In genomic region chr7:44018857-44019807, GRCh38 we compare ENCODE assay signal across 2 cellular contexts.
TF ChIP-seq lines count a peak whose summit lies in the region.
"Not testable (repeated sequence)": the region's sequence is repeated elsewhere in the genome, so short reads cannot be mapped to it uniquely, and the experiment has no call there.

No MANE protein-coding gene starts in this region.

TF ChIP-seq in A549, 52 proteins besides CTCF, POLR2A, EP300 and RAD21:
- TF ChIP-seq JUN (IDR thresholded peaks at IDR 0.05) (peak; percentile 62 to 86; a peak in 4 of 5 replicates), KDM5A (IDR thresholded peaks at IDR 0.05) (peak; percentile 72), FOSL2 (CRISPR knock-in tag; IDR thresholded peaks at IDR 0.05) (peak; percentile 33; the same call in 1 of the 2 replicates), MAX (IDR thresholded peaks at IDR 0.05) (peak; percentile 79), SMC3 (IDR thresholded peaks at IDR 0.05) (0 out of 3 replicates have a peak, but pooled peaks have one; percentile 12), PHF8 (IDR thresholded peaks at IDR 0.05; ENCODE audit: borderline replicate concordance, low read depth) (peak; percentile 94; the same call in 1 of the 2 replicates), BCL3 (IDR thresholded peaks at IDR 0.05) (peak; percentile 35; the same call in 1 of the 3 replicates)
- TF ChIP-seq, protein P1, sequence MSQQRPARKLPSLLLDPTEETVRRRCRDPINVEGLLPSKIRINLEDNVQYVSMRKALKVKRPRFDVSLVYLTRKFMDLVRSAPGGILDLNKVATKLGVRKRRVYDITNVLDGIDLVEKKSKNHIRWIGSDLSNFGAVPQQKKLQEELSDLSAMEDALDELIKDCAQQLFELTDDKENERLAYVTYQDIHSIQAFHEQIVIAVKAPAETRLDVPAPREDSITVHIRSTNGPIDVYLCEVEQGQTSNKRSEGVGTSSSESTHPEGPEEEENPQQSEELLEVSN (IDR thresholded peaks at IDR 0.05; ENCODE audit: borderline replicate concordance, low read depth) = peak; percentile 55; the same call in 1 of the 2 replicates
- TF ChIP-seq FOSL2 (IDR thresholded peaks at IDR 0.05) = not testable (repeated sequence)

TF ChIP-seq in K562, 482 proteins besides CTCF, POLR2A, EP300 and RAD21 (continues in another document):
- TF ChIP-seq ELF2 (CRISPR knock-in tag; IDR thresholded peaks at IDR 0.05) = peak; percentile 88
- TF ChIP-seq NFIC (IDR thresholded peaks at IDR 0.05) = peak; percentile 27; the same call in 1 of the 2 replicates
- TF ChIP-seq ESRRA (IDR thresholded peaks at IDR 0.05; ENCODE audit: borderline replicate concordance, low read depth) = peak; percentile 65; the same call in 1 of the 2 replicates
- TF ChIP-seq, protein P2, sequence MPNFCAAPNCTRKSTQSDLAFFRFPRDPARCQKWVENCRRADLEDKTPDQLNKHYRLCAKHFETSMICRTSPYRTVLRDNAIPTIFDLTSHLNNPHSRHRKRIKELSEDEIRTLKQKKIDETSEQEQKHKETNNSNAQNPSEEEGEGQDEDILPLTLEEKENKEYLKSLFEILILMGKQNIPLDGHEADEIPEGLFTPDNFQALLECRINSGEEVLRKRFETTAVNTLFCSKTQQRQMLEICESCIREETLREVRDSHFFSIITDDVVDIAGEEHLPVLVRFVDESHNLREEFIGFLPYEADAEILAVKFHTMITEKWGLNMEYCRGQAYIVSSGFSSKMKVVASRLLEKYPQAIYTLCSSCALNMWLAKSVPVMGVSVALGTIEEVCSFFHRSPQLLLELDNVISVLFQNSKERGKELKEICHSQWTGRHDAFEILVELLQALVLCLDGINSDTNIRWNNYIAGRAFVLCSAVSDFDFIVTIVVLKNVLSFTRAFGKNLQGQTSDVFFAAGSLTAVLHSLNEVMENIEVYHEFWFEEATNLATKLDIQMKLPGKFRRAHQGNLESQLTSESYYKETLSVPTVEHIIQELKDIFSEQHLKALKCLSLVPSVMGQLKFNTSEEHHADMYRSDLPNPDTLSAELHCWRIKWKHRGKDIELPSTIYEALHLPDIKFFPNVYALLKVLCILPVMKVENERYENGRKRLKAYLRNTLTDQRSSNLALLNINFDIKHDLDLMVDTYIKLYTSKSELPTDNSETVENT (CRISPR knock-in tag; IDR thresholded peaks at IDR 0.05) = peak; percentile 99
- TF ChIP-seq TOE1 (IDR thresholded peaks at IDR 0.05; ENCODE audit: borderline replicate concordance) = peak; percentile 67; the same call in 1 of the 2 replicates
- not testable (repeated sequence) for TF ChIP-seq TOE1 (CRISPR knock-in tag; IDR thresholded peaks at IDR 0.05; ENCODE audit: borderline replicate concordance, low read depth); ATF3 (IDR thresholded peaks at IDR 0.05)
- TF ChIP-seq ETV1 (tag; conservative IDR thresholded peaks at IDR 0.05; ENCODE audit: low read depth) = peak; percentile 42; the same call in 1 of the 2 replicates
- peak; percentile 97 for TF ChIP-seq NRF1 (conservative IDR thresholded peaks at IDR 0.05 in 1 of 2, IDR thresholded peaks at IDR 0.05 in 1 of 2)
- TF ChIP-seq TFAP4 (CRISPR knock-in tag; IDR thresholded peaks at IDR 0.05; ENCODE audit: borderline replicate concordance) = peak; percentile 83
- peak; percentile 93 for TF ChIP-seq GABPB1 (CRISPR knock-in tag; IDR thresholded peaks at IDR 0.05)
- TF ChIP-seq NONO (IDR thresholded peaks at IDR 0.05; ENCODE audit: low read depth in 2 of 2, low read length in 1 of 2) = peak; percentile 46 to 49; a peak in 2 of 4 replicates
- 0 out of 2 replicates have a peak, but pooled peaks have one; percentile 20 for TF ChIP-seq KDM2B (CRISPR knock-in tag; IDR thresholded peaks at IDR 0.05)
- peak; percentile 83 for TF ChIP-seq CREM (IDR thresholded peaks at IDR 0.05; ENCODE audit: low read depth)
- peak; percentile 63; the same call in 1 of the 2 replicates for TF ChIP-seq MBD2 (IDR thresholded peaks at IDR 0.05; ENCODE audit: borderline replicate concordance, low read depth)
- TF ChIP-seq ETV5 (CRISPR knock-in tag; IDR thresholded peaks at IDR 0.05; ENCODE audit: low read depth) = peak; percentile 82; the same call in 1 of the 2 replicates
- TF ChIP-seq DACH1 (IDR thresholded peaks at IDR 0.05; ENCODE audit: partially characterized antibody) = peak; percentile 63
- peak; percentile 59 for TF ChIP-seq RBM25 (IDR thresholded peaks at IDR 0.05; ENCODE audit: low read depth, low read length, severe bottlenecking)
- peak; percentile 35; the same call in 1 of the 2 replicates for TF ChIP-seq TCF3 (CRISPR knock-in tag; IDR thresholded peaks at IDR 0.05)
- TF ChIP-seq ZNF639 (CRISPR knock-in tag; conservative IDR thresholded peaks at IDR 0.05 in 1 of 2, IDR thresholded peaks at IDR 0.05 in 1 of 2) = 0 out of 4 replicates have a peak, but pooled peaks of 1 of the 2 experiments have one; percentile 52
- TF ChIP-seq ATF3 (CRISPR knock-in tag; conservative IDR thresholded peaks at IDR 0.05) = peak; percentile 66; the same call in 1 of the 2 replicates
- TF ChIP-seq HMGN3 (IDR thresholded peaks at IDR 0.05; ENCODE audit: borderline replicate concordance, extremely low read depth, insufficient read length, low read depth, low read length) = peak; percentile 45
- 0 out of 2 replicates have a peak, but pooled peaks have one; percentile 49 for TF ChIP-seq HIVEP1 (CRISPR knock-in tag; IDR thresholded peaks at IDR 0.05)
- peak; percentile 60; the same call in 1 of the 2 replicates for TF ChIP-seq KAT7 (CRISPR knock-in tag; IDR thresholded peaks at IDR 0.05; ENCODE audit: borderline replicate concordance)
- TF ChIP-seq ZBTB2 (IDR thresholded peaks at IDR 0.05) = peak; percentile 95
- TF ChIP-seq, protein P3, sequence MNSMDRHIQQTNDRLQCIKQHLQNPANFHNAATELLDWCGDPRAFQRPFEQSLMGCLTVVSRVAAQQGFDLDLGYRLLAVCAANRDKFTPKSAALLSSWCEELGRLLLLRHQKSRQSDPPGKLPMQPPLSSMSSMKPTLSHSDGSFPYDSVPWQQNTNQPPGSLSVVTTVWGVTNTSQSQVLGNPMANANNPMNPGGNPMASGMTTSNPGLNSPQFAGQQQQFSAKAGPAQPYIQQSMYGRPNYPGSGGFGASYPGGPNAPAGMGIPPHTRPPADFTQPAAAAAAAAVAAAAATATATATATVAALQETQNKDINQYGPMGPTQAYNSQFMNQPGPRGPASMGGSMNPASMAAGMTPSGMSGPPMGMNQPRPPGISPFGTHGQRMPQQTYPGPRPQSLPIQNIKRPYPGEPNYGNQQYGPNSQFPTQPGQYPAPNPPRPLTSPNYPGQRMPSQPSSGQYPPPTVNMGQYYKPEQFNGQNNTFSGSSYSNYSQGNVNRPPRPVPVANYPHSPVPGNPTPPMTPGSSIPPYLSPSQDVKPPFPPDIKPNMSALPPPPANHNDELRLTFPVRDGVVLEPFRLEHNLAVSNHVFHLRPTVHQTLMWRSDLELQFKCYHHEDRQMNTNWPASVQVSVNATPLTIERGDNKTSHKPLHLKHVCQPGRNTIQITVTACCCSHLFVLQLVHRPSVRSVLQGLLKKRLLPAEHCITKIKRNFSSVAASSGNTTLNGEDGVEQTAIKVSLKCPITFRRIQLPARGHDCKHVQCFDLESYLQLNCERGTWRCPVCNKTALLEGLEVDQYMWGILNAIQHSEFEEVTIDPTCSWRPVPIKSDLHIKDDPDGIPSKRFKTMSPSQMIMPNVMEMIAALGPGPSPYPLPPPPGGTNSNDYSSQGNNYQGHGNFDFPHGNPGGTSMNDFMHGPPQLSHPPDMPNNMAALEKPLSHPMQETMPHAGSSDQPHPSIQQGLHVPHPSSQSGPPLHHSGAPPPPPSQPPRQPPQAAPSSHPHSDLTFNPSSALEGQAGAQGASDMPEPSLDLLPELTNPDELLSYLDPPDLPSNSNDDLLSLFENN (IDR thresholded peaks at IDR 0.05; ENCODE audit: low read depth in 2 of 2, low read length in 2 of 2) = peak in 1 of 2 experiments; percentile 33; a peak in 1 of 4 replicates
- TF ChIP-seq RBM22 (IDR thresholded peaks at IDR 0.05; ENCODE audit: low read depth, low read length, poor library complexity, severe bottlenecking) = peak; percentile 32
- peak; percentile 51 to 63; a peak in 2 of 4 replicates for TF ChIP-seq FOXK2 (conservative IDR thresholded peaks at IDR 0.05 in 1 of 2, IDR thresholded peaks at IDR 0.05 in 1 of 2; ENCODE audit: low read depth in 2 of 2)
- peak; percentile 59; the same call in 1 of the 2 replicates for TF ChIP-seq CREB1 (IDR thresholded peaks at IDR 0.05)
- TF ChIP-seq CREB1 (CRISPR knock-in tag; IDR thresholded peaks at IDR 0.05) = peak; percentile 63; the same call in 1 of the 2 replicates
- TF ChIP-seq HDAC1 (IDR thresholded peaks at IDR 0.05) = peak in 1 of 2 experiments; percentile 81; a peak in 2 of 4 replicates
- peak; percentile 35; the same call in 1 of the 2 replicates for TF ChIP-seq ARID4B (CRISPR knock-in tag; IDR thresholded peaks at IDR 0.05)
- TF ChIP-seq EGR1 (conservative IDR thresholded peaks at IDR 0.05) = peak; percentile 85
- TF ChIP-seq GMEB1 (CRISPR knock-in tag; IDR thresholded peaks at IDR 0.05) = peak; percentile 35; the same call in 1 of the 2 replicates
- peak; percentile 74; the same call in 1 of the 2 replicates for TF ChIP-seq ATF7 (IDR thresholded peaks at IDR 0.05)
- TF ChIP-seq TEAD1 (CRISPR knock-in tag; IDR thresholded peaks at IDR 0.05) = peak; percentile 52 to 65; a peak in 1 of 4 replicates
- 0 out of 2 replicates have a peak, but pooled peaks have one; percentile 33 for TF ChIP-seq SMARCA5 (IDR thresholded peaks at IDR 0.05)
- TF ChIP-seq POLR2G (IDR thresholded peaks at IDR 0.05; ENCODE audit: low read depth, low read length) = peak; percentile 96
- peak; percentile 95 for TF ChIP-seq C11orf30 (IDR thresholded peaks at IDR 0.05; ENCODE audit: low read depth)
